Comparison of ENCODE assay signal across 23 cellular contexts in the genomic region with DNA sequence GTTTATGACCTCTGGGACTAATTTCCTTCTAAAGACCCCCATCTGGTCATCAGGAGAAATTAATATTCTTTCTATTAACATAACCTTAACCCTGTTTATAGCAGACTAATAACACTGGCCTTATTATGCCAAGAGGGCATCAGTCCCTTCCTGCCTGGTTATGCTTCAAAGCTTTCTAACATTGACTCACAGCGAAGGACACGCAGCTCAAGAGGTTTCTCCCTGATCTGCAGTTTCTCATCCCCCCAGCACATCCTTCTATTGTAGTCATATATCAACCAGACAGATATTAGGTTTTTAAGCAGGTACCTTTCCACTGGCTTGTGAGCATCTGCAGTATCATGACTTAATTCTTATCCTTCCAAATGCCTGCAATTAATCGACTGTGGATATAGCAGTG.
DNase-seq lines count a peak whose midpoint lies in the region; ATAC-seq and TF ChIP-seq lines count a peak whose summit lies in the region.
"Had no signal": no experiment of that assay in that cellular context is flagged by ENCODE, and none has a peak within 500 bp of the region (broad histone marks: within the 10 kb centered on the region; RNA-seq: fewer than 3 reads in every experiment).

No MANE protein-coding gene starts in this region.

- no peak for TF ChIP-seq POLR2A in GM18505 (IDR thresholded peaks at IDR 0.05; ENCODE audit: borderline replicate concordance, extremely low read depth, insufficient read depth, insufficient read length)

- ATAC-seq in GM18505 (IDR thresholded peaks at IDR 0.05; ENCODE audit: unreplicated experiment): peak; percentile 73
- ATAC-seq in GM21423 (IDR thresholded peaks at IDR 0.05; ENCODE audit: unreplicated experiment): peak; percentile 45
- peak; percentile 77 for ATAC-seq in HG03354 (IDR thresholded peaks at IDR 0.05; ENCODE audit: poor library complexity, severe bottlenecking, unreplicated experiment)
- no peak for ATAC-seq in memory B cell (ENCODE audit: low read depth)

- H3K36me3 Mint-ChIP-seq in memory B cell: no peaks in the 10 kb centered on the region
- peaks cover 2% of the 10 kb centered on the region for H3K36me3 Mint-ChIP-seq in activated T-helper 1 cell treated with anti-CD3 and anti-CD28 coated beads, Interleukin-12 subunit alpha, Interleukin-12 subunit beta, Interleukin-2, Interleukin-4 antibody, amounts not matched to agents 30 ng/mL and 10 ng/mL and 1 ng/mL, durations not matched to agents 14 hours and 24 hours and 36 hours (ENCODE audit: low read depth)
- H3K36me3 Mint-ChIP-seq: activated CD4-positive, alpha-beta memory T cell treated with anti-CD3 and anti-CD28 coated beads for 36 hours had no signal

- in situ Hi-C loops in ACHN (cut with HindIII; ENCODE audit: low pct_ligation_motif_present, low pct_unique_long_range_greater_than_20kb, low sequenced_read_pairs): no loop called here

- H3K4me1 Mint-ChIP-seq in memory B cell: peaks cover 59% of the 10 kb centered on the region
- peaks cover 6% of the 10 kb centered on the region for H3K4me1 Mint-ChIP-seq in activated T-helper 1 cell treated with anti-CD3 and anti-CD28 coated beads, Interleukin-12 subunit alpha, Interleukin-12 subunit beta, Interleukin-2, Interleukin-4 antibody, amounts not matched to agents 30 ng/mL and 10 ng/mL and 1 ng/mL, durations not matched to agents 14 hours and 24 hours and 36 hours (ENCODE audit: low read depth)

- no peaks in the 10 kb centered on the region for H3K27me3 Mint-ChIP-seq in memory B cell
- peaks cover 7% of the 10 kb centered on the region for H3K27me3 Mint-ChIP-seq in activated T-helper 1 cell treated with anti-CD3 and anti-CD28 coated beads, Interleukin-12 subunit alpha, Interleukin-12 subunit beta, Interleukin-2, Interleukin-4 antibody, amounts not matched to agents 30 ng/mL and 10 ng/mL and 1 ng/mL, durations not matched to agents 14 hours and 24 hours and 36 hours (ENCODE audit: insufficient read depth)
- H3K27me3 Mint-ChIP-seq: activated CD4-positive, alpha-beta memory T cell treated with anti-CD3 and anti-CD28 coated beads for 36 hours had no signal

- H3K9me3 Mint-ChIP-seq in memory B cell: no peaks in the 10 kb centered on the region
- no peaks in the 10 kb centered on the region for H3K9me3 Mint-ChIP-seq in activated T-helper 1 cell treated with anti-CD3 and anti-CD28 coated beads, Interleukin-12 subunit alpha, Interleukin-12 subunit beta, Interleukin-2, Interleukin-4 antibody, amounts not matched to agents 30 ng/mL and 10 ng/mL and 1 ng/mL, durations not matched to agents 14 hours and 24 hours and 36 hours
- H3K9me3 Mint-ChIP-seq: activated CD4-positive, alpha-beta memory T cell treated with anti-CD3 and anti-CD28 coated beads for 36 hours; dendritic cell treated with granulocyte-macrophage colony-stimulating factor and Interleukin-4, amounts not matched to agents 40 ng/mL and 50 ng/mL, for 4 days; T-helper 1 cell treated with Interleukin-12 subunit alpha and Interleukin-12 subunit beta and Interleukin-4 antibody, amounts not matched to agents 30 μg/mL and 1 μg/mL, for 36 hours had no signal

- peak overlapping the region; percentile 43 for H3K27ac Mint-ChIP-seq in memory B cell
- no peak overlapping the region for H3K27ac Mint-ChIP-seq in activated T-helper 1 cell treated with anti-CD3 and anti-CD28 coated beads, Interleukin-12 subunit alpha, Interleukin-12 subunit beta, Interleukin-2, Interleukin-4 antibody, amounts not matched to agents 30 ng/mL and 10 ng/mL and 1 ng/mL, durations not matched to agents 14 hours and 24 hours and 36 hours
- H3K27ac Mint-ChIP-seq: activated CD4-positive, alpha-beta memory T cell treated with anti-CD3 and anti-CD28 coated beads for 36 hours; dendritic cell treated with granulocyte-macrophage colony-stimulating factor and Interleukin-4, amounts not matched to agents 40 ng/mL and 50 ng/mL, for 4 days; T-helper 1 cell treated with Interleukin-12 subunit alpha and Interleukin-12 subunit beta and Interleukin-4 antibody, amounts not matched to agents 30 μg/mL and 1 μg/mL, for 36 hours had no signal

- no peak overlapping the region for H3K4me3 Mint-ChIP-seq in memory B cell
- no peak overlapping the region for H3K4me3 Mint-ChIP-seq in activated T-helper 1 cell treated with anti-CD3 and anti-CD28 coated beads, Interleukin-12 subunit alpha, Interleukin-12 subunit beta, Interleukin-2, Interleukin-4 antibody, amounts not matched to agents 30 ng/mL and 10 ng/mL and 1 ng/mL, durations not matched to agents 14 hours and 24 hours and 36 hours
- H3K4me3 Mint-ChIP-seq: activated CD4-positive, alpha-beta memory T cell treated with anti-CD3 and anti-CD28 coated beads for 36 hours; dendritic cell treated with granulocyte-macrophage colony-stimulating factor and Interleukin-4, amounts not matched to agents 40 ng/mL and 50 ng/mL, for 4 days; T-helper 1 cell treated with Interleukin-12 subunit alpha and Interleukin-12 subunit beta and Interleukin-4 antibody, amounts not matched to agents 30 μg/mL and 1 μg/mL, for 36 hours had no signal

- DNase-seq in memory B cell (ENCODE audit: low spot score in 2 of 2) (no peak), CD1c-positive myeloid dendritic cell (ENCODE audit: extremely low spot score) (no peak), ACHN (no peak), iPS-NIHi7 (ENCODE audit: extremely low spot score) (no peak)
- DNase-seq in activated T-helper 1 cell treated with anti-CD3 and anti-CD28 coated beads, Interleukin-12 subunit alpha, Interleukin-12 subunit beta, Interleukin-2, Interleukin-4 antibody, amounts not matched to agents 30 ng/mL and 10 ng/mL and 1 ng/mL, durations not matched to agents 14 hours and 24 hours and 36 hours (ENCODE audit: low spot score): no peak
- DNase-seq: activated CD4-positive, alpha-beta memory T cell treated with anti-CD3 and anti-CD28 coated beads for 36 hours; activated T-cell treated with anti-CD3 and anti-CD28 coated beads for 4 hours; Caco-2; EL; islet precursor cell; NCI-H1417; NCI-H2171; NCI-H526 treated with DMSO at 0.1 percent for 48 hours; SHP77; sigmoid colon; stimulated activated naive CD4-positive, alpha-beta T cell treated with Interleukin-2 at 50 U/mL for 16 hours; transverse colon; WERI-Rb-1 had no signal

- intact Hi-C loops in activated T-helper 1 cell treated with anti-CD3 and anti-CD28 coated beads, Interleukin-12 subunit alpha, Interleukin-12 subunit beta, Interleukin-2, Interleukin-4 antibody, amounts not matched to agents 30 ng/mL and 10 ng/mL and 1 ng/mL, durations not matched to agents 14 hours and 24 hours and 36 hours (cut with micrococcal nuclease): no loop called here
